ENCODE assay signal across 23 cellular contexts in the genomic region with DNA sequence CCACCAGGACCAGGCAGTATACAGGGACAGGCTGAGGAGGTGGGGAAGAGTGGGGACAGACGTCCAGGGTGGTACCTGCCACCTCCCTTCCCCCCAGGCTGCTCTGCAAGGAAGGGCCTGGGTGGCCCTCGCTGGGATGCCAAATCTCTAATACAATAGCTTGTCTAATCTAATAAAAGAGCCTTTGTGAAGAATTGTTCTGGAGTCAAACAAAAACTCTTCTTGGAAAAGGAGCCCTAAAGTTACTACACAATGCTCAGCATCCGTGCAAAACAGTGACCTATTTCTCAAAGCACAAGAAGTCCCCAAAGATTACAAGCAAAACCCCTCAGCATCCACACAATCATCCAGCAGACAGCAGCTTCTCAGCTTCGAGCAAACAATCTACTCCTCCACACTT. TPM values are rescaled to one million over a fixed set of nuclear protein-coding genes. Genes with fewer than 3 reads are reported as not detected.
"Had no signal": no experiment of that assay in that cellular context is flagged by ENCODE, and none has a peak within 500 bp of the region (broad histone marks: within the 10 kb centered on the region; RNA-seq: fewer than 3 reads in every experiment).

No MANE protein-coding gene starts in this region.

- H3K36me3 Mint-ChIP-seq: activated naive CD4-positive, alpha-beta T cell treated with anti-CD3 and anti-CD28 coated beads, Interleukin-2, amount 10 ng/mL, durations not matched to agents 7 days and 5 days had no signal

- H3K4me3 Mint-ChIP-seq: activated naive CD4-positive, alpha-beta T cell treated with anti-CD3 and anti-CD28 coated beads, Interleukin-2, amount 10 ng/mL, durations not matched to agents 7 days and 5 days; activated T-cell treated with anti-CD3 and anti-CD28 coated beads, Interleukin-2, amount 50 U/mL, for 24 hours; dendritic cell treated with granulocyte-macrophage colony-stimulating factor and Interleukin-4, amounts not matched to agents 40 ng/mL and 50 ng/mL, for 4 days; naive B cell; neural progenitor cell; stimulated activated memory B cell treated with anti-CD40 and anti-IgM and Interleukin-4, amounts not matched to agents 10 μg/mL and 1 μg/mL and 100 μg/mL, for 72 hours had no signal

- H3K9me3 Mint-ChIP-seq: activated naive CD4-positive, alpha-beta T cell treated with anti-CD3 and anti-CD28 coated beads, Interleukin-2, amount 10 ng/mL, durations not matched to agents 7 days and 5 days; activated T-helper 2 cell treated with anti-CD3 and anti-CD28 coated beads, Interferon-gamma antibody, Interleukin-2, Interleukin-4, amounts not matched to agents 10 μg/mL and 5 μg/mL and 100 μg/mL, durations not matched to agents 14 hours and 24 hours and 36 hours had no signal

- DNase-seq: activated CD4-positive, alpha-beta T cell treated with anti-CD3 and anti-CD28 coated beads for 1 hour; activated CD4-positive, alpha-beta T cell treated with anti-CD3 and anti-CD28 coated beads, Interleukin-2, amount 50 U/mL, for 4 hours; activated CD8-positive, alpha-beta memory T cell treated with anti-CD3 and anti-CD28 coated beads for 24 hours; activated CD8-positive, alpha-beta memory T cell treated with anti-CD3 and anti-CD28 coated beads, Interleukin-2, amount 50 U/mL, for 4 hours; activated naive CD4-positive, alpha-beta T cell treated with anti-CD3 and anti-CD28 coated beads, Interleukin-2, amount 10 ng/mL, durations not matched to agents 7 days and 5 days; activated T-cell treated with anti-CD3 and anti-CD28 coated beads, Interleukin-2, amount 50 U/mL, for 24 hours; effector CD8-positive, alpha-beta T cell; foreskin melanocyte; left colon; mesenchymal stem cell; naive B cell; right lobe of liver; stimulated activated CD4-positive, alpha-beta T cell treated with anti-CD3 and anti-CD28 coated beads, Interleukin-2, amount 100 ng/mL, for 24 hours; stomach; T-helper 1 cell; upper lobe of right lung had no signal

- H3K27ac ChIP-seq: neural progenitor cell, prostate gland, right lobe of liver, SJSA1, skin epidermis, stomach, upper lobe of right lung had no signal

- H3K4me1 Mint-ChIP-seq: activated naive CD4-positive, alpha-beta T cell treated with anti-CD3 and anti-CD28 coated beads, Interleukin-2, amount 10 ng/mL, durations not matched to agents 7 days and 5 days; naive B cell; stimulated activated memory B cell treated with anti-CD40 and anti-IgM and Interleukin-4, amounts not matched to agents 10 μg/mL and 1 μg/mL and 100 μg/mL, for 72 hours had no signal

- H3K27ac Mint-ChIP-seq: activated naive CD4-positive, alpha-beta T cell treated with anti-CD3 and anti-CD28 coated beads, Interleukin-2, amount 10 ng/mL, durations not matched to agents 7 days and 5 days; activated T-cell treated with anti-CD3 and anti-CD28 coated beads, Interleukin-2, amount 50 U/mL, for 24 hours; activated T-helper 2 cell treated with anti-CD3 and anti-CD28 coated beads, Interferon-gamma antibody, Interleukin-2, Interleukin-4, amounts not matched to agents 10 μg/mL and 5 μg/mL and 100 μg/mL, durations not matched to agents 14 hours and 24 hours and 36 hours; dendritic cell treated with granulocyte-macrophage colony-stimulating factor and Interleukin-4, amounts not matched to agents 40 ng/mL and 50 ng/mL, for 4 days; neural progenitor cell; stimulated activated memory B cell treated with anti-CD40 and anti-IgM and Interleukin-4, amounts not matched to agents 10 μg/mL and 1 μg/mL and 100 μg/mL, for 72 hours had no signal

- ATAC-seq: left colon; right lobe of liver; stimulated activated memory B cell treated with anti-CD40 and anti-IgM and Interleukin-4, amounts not matched to agents 10 μg/mL and 1 μg/mL and 100 μg/mL, for 72 hours; upper lobe of right lung had no signal

RNA-seq across cellular contexts. Expression of a gene that starts 17.5 kb away (rescaled TPM):
- total RNA-seq: SJSA1 had no signal
